In the genomic region with DNA sequence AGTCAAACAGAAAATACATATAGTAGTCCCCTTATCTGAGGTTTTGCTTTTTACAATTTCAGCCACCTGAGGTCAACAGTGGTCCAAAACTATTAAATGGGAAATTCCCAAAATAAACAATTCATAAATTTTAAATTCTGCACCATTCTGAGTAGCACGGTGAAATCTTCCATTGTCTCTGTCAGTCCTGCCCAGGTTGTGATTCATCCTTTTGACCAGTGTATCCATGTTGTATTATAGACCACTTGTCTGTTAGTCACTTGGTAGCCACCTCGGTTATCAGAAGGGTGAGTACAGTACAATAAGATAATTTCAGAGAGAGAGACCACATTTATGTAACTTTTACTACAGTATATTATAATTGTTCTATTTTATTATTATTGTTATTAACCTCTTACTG, we compare ENCODE assay signal across 21 cellular contexts. TPM values are rescaled to one million over a fixed set of nuclear protein-coding genes. Genes with fewer than 3 reads are reported as not detected.
DNase-seq lines count a peak whose midpoint lies in the region; ATAC-seq and TF ChIP-seq lines count a peak whose summit lies in the region.
"Had no signal": no experiment of that assay in that cellular context is flagged by ENCODE, and none has a peak within 500 bp of the region (broad histone marks: within the 10 kb centered on the region; RNA-seq: fewer than 3 reads in every experiment).

No MANE protein-coding gene starts in this region.

- no peaks in the 10 kb centered on the region for H3K27me3 ChIP-seq in RWPE2 (ENCODE audit: insufficient read depth, poor library complexity, severe bottlenecking)

- H3K27ac ChIP-seq in RWPE2 (ENCODE audit: poor library complexity, severe bottlenecking), result no peak overlapping the region
- H3K27ac ChIP-seq: HL-60 had no signal

- TF ChIP-seq CTCF in RWPE2 (IDR thresholded peaks at IDR 0.05; ENCODE audit: poor library complexity, severe bottlenecking) (no peak), cardiac fibroblast (IDR thresholded peaks at IDR 0.05; ENCODE audit: low read depth, low read length) (no peak)

- ATAC-seq in RWPE2 (ENCODE audit: low read depth), result peak; percentile 99
- ATAC-seq in HG03378 (IDR thresholded peaks at IDR 0.05; ENCODE audit: unreplicated experiment), result no peak
- no peak for ATAC-seq in GM19397 (IDR thresholded peaks at IDR 0.05; ENCODE audit: unreplicated experiment)
- ATAC-seq: SK-N-SH treated with all-trans-retinoic acid at 6 μM for 48 hours had no signal

- DNase-seq in LHCN-M2 (ENCODE audit: low read depth) (peak; percentile 48), RWPE2 (ENCODE audit: low spot score) (no peak), cardiac fibroblast (ENCODE audit: low read depth in 2 of 2) (peak; percentile 3 to 60), kidney tubule cell (ENCODE audit: low spot score) (peak; percentile 44), erythroblast (lab: John Stamatoyannopoulos, UW) (no peak), NCI-H524 (lab: John Stamatoyannopoulos, UW) (no peak)
- DNase-seq: ACHN, Caco-2, DMS153, H9, KBM-7, NCI-H1048, NCI-H1436 treated with DMSO at 0.1 percent for 48 hours, NCI-H2081, NCI-H774, SHP77 had no signal

- H3K4me1 ChIP-seq in RWPE2 (ENCODE audit: insufficient read depth, poor library complexity, severe bottlenecking), result peaks cover 6% of the 10 kb centered on the region
- H3K4me1 ChIP-seq: Caco-2 had no signal

- H3K4me3 ChIP-seq in RWPE2 (ENCODE audit: severe bottlenecking) (no peak overlapping the region), cardiac fibroblast (replicated peaks in 1 of 2; ENCODE audit: low read depth in 2 of 2, low read length in 2 of 2) (no peak overlapping the region)

- H3K9me3 ChIP-seq in RWPE2 (ENCODE audit: severe bottlenecking), result peaks cover 1% of the 10 kb centered on the region
- H3K9me3 ChIP-seq: Caco-2 had no signal

- no peak for TF ChIP-seq POLR2A in erythroblast (IDR thresholded peaks at IDR 0.05; ENCODE audit: low read length)

- no peaks in the 10 kb centered on the region for H3K36me3 ChIP-seq in RWPE2 (ENCODE audit: low read depth)

RNA-seq across cellular contexts. Expression of a gene that starts 2.8 kb away (rescaled TPM):
- total RNA-seq in LHCN-M2 (2014; rRNA removed), result under 0.01 TPM in 1 of 2 replicates, not detected in the other
- polyA plus RNA-seq in LHCN-M2 (2012), result 0.18 TPM
- total RNA-seq: Caco-2, NCI-H460 had no signal

RNA-seq across cellular contexts. Expression of a gene that starts 52.2 kb away (rescaled TPM):
- 29.4 and 43.2 TPM in 2 replicates for total RNA-seq in LHCN-M2 (2014; rRNA removed)
- polyA plus RNA-seq in LHCN-M2 (2012), result 11.0 TPM

Comparison
In these comparisons a context has a peak if more than half of its experiments do, and no peak if none do; other contexts are left out.
1. DNase-seq: peak in LHCN-M2 (single experiment), cardiac fibroblast (2 of 2) and kidney tubule cell (single experiment); none in RWPE2 (single experiment), erythroblast (0 of 2) and NCI-H524 (0 of 2).